Comparison of ENCODE assay signal across 1 cellular context in the genomic region with DNA sequence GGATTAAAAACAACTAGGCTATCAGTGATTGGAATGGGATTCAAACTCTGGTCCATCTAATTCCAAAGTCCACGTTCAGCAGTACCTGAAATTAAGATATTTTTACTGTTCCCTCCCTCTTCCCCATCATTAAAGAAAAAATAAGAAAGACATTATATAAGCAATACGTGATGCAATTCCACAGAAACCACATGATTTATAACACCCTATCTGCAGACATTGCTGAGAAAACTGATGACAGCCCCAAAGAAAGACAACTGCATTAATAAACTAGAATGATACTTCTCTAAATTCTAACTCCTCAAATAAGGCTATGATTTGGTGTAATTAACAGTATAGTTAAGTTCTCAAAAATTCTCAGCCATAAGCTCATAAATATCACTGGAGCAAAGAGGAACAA.
A peak's percentile ranks its signal among the peaks of the same experiment; 100 is the strongest.
TF ChIP-seq lines count a peak whose summit lies in the region.

No MANE protein-coding gene starts in this region.

TF ChIP-seq in K562, 482 proteins besides CTCF, POLR2A, EP300 and RAD21 (continued from another document):
- TF ChIP-seq, protein P1, sequence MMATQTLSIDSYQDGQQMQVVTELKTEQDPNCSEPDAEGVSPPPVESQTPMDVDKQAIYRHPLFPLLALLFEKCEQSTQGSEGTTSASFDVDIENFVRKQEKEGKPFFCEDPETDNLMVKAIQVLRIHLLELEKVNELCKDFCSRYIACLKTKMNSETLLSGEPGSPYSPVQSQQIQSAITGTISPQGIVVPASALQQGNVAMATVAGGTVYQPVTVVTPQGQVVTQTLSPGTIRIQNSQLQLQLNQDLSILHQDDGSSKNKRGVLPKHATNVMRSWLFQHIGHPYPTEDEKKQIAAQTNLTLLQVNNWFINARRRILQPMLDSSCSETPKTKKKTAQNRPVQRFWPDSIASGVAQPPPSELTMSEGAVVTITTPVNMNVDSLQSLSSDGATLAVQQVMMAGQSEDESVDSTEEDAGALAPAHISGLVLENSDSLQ (IDR thresholded peaks at IDR 0.05), result peak; percentile 66
- TF ChIP-seq, protein P2, sequence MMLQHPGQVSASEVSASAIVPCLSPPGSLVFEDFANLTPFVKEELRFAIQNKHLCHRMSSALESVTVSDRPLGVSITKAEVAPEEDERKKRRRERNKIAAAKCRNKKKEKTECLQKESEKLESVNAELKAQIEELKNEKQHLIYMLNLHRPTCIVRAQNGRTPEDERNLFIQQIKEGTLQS (IDR thresholded peaks at IDR 0.05), result peak; percentile 58; the same call in 1 of the 2 replicates
- TF ChIP-seq, protein P2 (CRISPR knock-in tag; conservative IDR thresholded peaks at IDR 0.05), result no peak
- TF ChIP-seq, protein P3, sequence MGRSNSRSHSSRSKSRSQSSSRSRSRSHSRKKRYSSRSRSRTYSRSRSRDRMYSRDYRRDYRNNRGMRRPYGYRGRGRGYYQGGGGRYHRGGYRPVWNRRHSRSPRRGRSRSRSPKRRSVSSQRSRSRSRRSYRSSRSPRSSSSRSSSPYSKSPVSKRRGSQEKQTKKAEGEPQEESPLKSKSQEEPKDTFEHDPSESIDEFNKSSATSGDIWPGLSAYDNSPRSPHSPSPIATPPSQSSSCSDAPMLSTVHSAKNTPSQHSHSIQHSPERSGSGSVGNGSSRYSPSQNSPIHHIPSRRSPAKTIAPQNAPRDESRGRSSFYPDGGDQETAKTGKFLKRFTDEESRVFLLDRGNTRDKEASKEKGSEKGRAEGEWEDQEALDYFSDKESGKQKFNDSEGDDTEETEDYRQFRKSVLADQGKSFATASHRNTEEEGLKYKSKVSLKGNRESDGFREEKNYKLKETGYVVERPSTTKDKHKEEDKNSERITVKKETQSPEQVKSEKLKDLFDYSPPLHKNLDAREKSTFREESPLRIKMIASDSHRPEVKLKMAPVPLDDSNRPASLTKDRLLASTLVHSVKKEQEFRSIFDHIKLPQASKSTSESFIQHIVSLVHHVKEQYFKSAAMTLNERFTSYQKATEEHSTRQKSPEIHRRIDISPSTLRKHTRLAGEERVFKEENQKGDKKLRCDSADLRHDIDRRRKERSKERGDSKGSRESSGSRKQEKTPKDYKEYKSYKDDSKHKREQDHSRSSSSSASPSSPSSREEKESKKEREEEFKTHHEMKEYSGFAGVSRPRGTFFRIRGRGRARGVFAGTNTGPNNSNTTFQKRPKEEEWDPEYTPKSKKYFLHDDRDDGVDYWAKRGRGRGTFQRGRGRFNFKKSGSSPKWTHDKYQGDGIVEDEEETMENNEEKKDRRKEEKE (IDR thresholded peaks at IDR 0.05; ENCODE audit: borderline replicate concordance in 1 of 2, control insufficient read depth in 1 of 2, low read depth in 2 of 2, low read length in 1 of 2), result no peak
- TF ChIP-seq FOXP1 (CRISPR knock-in tag; IDR thresholded peaks at IDR 0.05) (no peak), JUN (IDR thresholded peaks at IDR 0.05; ENCODE audit: borderline replicate concordance, low read depth, low read length) (no peak), JUN (CRISPR knock-in tag; IDR thresholded peaks at IDR 0.05; ENCODE audit: borderline replicate concordance) (no peak), SIX5 (IDR thresholded peaks at IDR 0.05; ENCODE audit: borderline replicate concordance in 1 of 2, insufficient read depth in 1 of 2, low read depth in 1 of 2, low read length in 2 of 2) (no peak), POLR2G (IDR thresholded peaks at IDR 0.05; ENCODE audit: low read depth, low read length) (no peak), CHCHD3 (CRISPR knock-in tag; IDR thresholded peaks at IDR 0.05) (no peak), MEIS2 (IDR thresholded peaks at IDR 0.05; ENCODE audit: partially characterized antibody) (peak; percentile 80), KAT2B (IDR thresholded peaks at IDR 0.05; ENCODE audit: low read depth, low read length) (no peak), NONO (IDR thresholded peaks at IDR 0.05; ENCODE audit: low read depth in 2 of 2, low read length in 1 of 2) (no peak), SRSF1 (IDR thresholded peaks at IDR 0.05; ENCODE audit: low read depth, low read length) (no peak)
- TF ChIP-seq, protein P4, sequence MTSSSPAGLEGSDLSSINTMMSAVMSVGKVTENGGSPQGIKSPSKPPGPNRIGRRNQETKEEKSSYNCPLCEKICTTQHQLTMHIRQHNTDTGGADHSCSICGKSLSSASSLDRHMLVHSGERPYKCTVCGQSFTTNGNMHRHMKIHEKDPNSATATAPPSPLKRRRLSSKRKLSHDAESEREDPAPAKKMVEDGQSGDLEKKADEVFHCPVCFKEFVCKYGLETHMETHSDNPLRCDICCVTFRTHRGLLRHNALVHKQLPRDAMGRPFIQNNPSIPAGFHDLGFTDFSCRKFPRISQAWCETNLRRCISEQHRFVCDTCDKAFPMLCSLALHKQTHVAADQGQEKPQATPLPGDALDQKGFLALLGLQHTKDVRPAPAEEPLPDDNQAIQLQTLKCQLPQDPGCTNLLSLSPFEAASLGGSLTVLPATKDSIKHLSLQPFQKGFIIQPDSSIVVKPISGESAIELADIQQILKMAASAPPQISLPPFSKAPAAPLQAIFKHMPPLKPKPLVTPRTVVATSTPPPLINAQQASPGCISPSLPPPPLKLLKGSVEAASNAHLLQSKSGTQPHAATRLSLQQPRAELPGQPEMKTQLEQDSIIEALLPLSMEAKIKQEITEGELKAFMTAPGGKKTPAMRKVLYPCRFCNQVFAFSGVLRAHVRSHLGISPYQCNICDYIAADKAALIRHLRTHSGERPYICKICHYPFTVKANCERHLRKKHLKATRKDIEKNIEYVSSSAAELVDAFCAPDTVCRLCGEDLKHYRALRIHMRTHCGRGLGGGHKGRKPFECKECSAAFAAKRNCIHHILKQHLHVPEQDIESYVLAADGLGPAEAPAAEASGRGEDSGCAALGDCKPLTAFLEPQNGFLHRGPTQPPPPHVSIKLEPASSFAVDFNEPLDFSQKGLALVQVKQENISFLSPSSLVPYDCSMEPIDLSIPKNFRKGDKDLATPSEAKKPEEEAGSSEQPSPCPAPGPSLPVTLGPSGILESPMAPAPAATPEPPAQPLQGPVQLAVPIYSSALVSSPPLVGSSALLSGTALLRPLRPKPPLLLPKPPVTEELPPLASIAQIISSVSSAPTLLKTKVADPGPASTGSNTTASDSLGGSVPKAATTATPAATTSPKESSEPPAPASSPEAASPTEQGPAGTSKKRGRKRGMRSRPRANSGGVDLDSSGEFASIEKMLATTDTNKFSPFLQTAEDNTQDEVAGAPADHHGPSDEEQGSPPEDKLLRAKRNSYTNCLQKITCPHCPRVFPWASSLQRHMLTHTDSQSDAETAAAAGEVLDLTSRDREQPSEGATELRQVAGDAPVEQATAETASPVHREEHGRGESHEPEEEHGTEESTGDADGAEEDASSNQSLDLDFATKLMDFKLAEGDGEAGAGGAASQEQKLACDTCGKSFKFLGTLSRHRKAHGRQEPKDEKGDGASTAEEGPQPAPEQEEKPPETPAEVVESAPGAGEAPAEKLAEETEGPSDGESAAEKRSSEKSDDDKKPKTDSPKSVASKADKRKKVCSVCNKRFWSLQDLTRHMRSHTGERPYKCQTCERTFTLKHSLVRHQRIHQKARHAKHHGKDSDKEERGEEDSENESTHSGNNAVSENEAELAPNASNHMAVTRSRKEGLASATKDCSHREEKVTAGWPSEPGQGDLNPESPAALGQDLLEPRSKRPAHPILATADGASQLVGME (CRISPR knock-in tag; IDR thresholded peaks at IDR 0.05), result no peak
- TF ChIP-seq, protein P5, sequence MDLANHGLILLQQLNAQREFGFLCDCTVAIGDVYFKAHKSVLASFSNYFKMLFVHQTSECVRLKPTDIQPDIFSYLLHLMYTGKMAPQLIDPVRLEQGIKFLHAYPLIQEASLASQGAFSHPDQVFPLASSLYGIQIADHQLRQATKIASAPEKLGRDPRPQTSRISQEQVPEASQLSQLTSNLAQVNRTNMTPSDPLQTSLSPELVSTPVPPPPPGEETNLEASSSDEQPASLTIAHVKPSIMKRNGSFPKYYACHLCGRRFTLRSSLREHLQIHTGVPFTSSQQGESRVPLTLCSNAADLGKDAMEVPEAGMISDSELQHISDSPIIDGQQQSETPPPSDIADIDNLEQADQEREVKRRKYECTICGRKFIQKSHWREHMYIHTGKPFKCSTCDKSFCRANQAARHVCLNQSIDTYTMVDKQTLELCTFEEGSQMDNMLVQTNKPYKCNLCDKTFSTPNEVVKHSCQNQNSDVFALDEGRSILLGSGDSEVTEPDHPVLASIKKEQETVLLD (IDR thresholded peaks at IDR 0.05), result no peak
- TF ChIP-seq, protein P6, sequence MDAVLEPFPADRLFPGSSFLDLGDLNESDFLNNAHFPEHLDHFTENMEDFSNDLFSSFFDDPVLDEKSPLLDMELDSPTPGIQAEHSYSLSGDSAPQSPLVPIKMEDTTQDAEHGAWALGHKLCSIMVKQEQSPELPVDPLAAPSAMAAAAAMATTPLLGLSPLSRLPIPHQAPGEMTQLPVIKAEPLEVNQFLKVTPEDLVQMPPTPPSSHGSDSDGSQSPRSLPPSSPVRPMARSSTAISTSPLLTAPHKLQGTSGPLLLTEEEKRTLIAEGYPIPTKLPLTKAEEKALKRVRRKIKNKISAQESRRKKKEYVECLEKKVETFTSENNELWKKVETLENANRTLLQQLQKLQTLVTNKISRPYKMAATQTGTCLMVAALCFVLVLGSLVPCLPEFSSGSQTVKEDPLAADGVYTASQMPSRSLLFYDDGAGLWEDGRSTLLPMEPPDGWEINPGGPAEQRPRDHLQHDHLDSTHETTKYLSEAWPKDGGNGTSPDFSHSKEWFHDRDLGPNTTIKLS (IDR thresholded peaks at IDR 0.05; ENCODE audit: borderline replicate concordance, low read depth), result no peak
TF ChIP-seq in K562: peak in this region for 6.
